1 cellular context compared by ENCODE assay signal in the genomic region with DNA sequence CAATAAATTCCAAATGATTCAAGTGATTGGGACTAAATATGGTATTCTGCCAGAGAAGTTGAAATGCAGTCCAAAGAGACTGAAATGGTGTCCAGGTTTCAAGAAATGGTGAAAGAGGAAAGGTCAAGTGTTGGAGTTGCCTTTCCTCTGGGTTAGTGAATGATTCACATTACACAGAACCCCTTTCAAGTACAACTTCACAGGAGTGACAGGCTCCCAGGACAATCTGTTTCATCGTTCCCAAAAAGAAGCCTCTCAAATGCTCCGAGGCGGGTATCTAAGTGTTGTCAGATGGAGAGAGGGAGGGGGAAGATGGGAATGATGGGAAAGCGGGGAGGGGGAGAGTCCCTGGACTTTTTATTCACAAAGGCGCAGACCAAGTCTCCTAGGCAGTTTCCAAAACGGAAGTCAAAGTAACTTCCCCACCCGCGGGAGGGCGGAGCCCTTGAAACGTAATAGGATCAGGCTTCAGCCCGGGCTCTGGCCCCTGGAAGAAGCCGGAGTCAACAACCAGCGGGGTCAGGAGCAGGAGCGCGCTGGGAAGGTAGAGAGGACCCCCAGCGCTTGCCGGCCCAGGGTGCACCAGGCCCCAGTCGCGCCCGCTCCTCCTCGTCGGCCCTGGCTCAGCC.
TF ChIP-seq lines count a peak whose summit lies in the region.

No MANE protein-coding gene starts in this region.

TF ChIP-seq in HepG2, 621 proteins besides CTCF, POLR2A, EP300 and RAD21 (continued from another document and continues in another):
- TF ChIP-seq, protein P1, sequence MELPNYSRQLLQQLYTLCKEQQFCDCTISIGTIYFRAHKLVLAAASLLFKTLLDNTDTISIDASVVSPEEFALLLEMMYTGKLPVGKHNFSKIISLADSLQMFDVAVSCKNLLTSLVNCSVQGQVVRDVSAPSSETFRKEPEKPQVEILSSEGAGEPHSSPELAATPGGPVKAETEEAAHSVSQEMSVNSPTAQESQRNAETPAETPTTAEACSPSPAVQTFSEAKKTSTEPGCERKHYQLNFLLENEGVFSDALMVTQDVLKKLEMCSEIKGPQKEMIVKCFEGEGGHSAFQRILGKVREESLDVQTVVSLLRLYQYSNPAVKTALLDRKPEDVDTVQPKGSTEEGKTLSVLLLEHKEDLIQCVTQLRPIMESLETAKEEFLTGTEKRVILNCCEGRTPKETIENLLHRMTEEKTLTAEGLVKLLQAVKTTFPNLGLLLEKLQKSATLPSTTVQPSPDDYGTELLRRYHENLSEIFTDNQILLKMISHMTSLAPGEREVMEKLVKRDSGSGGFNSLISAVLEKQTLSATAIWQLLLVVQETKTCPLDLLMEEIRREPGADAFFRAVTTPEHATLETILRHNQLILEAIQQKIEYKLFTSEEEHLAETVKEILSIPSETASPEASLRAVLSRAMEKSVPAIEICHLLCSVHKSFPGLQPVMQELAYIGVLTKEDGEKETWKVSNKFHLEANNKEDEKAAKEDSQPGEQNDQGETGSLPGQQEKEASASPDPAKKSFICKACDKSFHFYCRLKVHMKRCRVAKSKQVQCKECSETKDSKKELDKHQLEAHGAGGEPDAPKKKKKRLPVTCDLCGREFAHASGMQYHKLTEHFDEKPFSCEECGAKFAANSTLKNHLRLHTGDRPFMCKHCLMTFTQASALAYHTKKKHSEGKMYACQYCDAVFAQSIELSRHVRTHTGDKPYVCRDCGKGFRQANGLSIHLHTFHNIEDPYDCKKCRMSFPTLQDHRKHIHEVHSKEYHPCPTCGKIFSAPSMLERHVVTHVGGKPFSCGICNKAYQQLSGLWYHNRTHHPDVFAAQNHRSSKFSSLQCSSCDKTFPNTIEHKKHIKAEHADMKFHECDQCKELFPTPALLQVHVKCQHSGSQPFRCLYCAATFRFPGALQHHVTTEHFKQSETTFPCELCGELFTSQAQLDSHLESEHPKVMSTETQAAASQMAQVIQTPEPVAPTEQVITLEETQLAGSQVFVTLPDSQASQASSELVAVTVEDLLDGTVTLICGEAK (IDR thresholded peaks at IDR 0.05) = no peak
- TF ChIP-seq, protein P1 (CRISPR knock-in tag; IDR thresholded peaks at IDR 0.05) = peak; percentile 29
- TF ChIP-seq, protein P2, sequence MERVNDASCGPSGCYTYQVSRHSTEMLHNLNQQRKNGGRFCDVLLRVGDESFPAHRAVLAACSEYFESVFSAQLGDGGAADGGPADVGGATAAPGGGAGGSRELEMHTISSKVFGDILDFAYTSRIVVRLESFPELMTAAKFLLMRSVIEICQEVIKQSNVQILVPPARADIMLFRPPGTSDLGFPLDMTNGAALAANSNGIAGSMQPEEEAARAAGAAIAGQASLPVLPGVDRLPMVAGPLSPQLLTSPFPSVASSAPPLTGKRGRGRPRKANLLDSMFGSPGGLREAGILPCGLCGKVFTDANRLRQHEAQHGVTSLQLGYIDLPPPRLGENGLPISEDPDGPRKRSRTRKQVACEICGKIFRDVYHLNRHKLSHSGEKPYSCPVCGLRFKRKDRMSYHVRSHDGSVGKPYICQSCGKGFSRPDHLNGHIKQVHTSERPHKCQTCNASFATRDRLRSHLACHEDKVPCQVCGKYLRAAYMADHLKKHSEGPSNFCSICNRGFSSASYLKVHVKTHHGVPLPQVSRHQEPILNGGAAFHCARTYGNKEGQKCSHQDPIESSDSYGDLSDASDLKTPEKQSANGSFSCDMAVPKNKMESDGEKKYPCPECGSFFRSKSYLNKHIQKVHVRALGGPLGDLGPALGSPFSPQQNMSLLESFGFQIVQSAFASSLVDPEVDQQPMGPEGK (CRISPR knock-in tag; IDR thresholded peaks at IDR 0.05) = 0 out of 2 replicates have a peak, but pooled peaks have one; percentile 32
- TF ChIP-seq SMYD3 (CRISPR knock-in tag; IDR thresholded peaks at IDR 0.05) = no peak
- TF ChIP-seq, protein P3, sequence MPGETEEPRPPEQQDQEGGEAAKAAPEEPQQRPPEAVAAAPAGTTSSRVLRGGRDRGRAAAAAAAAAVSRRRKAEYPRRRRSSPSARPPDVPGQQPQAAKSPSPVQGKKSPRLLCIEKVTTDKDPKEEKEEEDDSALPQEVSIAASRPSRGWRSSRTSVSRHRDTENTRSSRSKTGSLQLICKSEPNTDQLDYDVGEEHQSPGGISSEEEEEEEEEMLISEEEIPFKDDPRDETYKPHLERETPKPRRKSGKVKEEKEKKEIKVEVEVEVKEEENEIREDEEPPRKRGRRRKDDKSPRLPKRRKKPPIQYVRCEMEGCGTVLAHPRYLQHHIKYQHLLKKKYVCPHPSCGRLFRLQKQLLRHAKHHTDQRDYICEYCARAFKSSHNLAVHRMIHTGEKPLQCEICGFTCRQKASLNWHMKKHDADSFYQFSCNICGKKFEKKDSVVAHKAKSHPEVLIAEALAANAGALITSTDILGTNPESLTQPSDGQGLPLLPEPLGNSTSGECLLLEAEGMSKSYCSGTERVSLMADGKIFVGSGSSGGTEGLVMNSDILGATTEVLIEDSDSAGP (CRISPR knock-in tag; IDR thresholded peaks at IDR 0.05; ENCODE audit: borderline replicate concordance) = no peak
- TF ChIP-seq, protein P4, sequence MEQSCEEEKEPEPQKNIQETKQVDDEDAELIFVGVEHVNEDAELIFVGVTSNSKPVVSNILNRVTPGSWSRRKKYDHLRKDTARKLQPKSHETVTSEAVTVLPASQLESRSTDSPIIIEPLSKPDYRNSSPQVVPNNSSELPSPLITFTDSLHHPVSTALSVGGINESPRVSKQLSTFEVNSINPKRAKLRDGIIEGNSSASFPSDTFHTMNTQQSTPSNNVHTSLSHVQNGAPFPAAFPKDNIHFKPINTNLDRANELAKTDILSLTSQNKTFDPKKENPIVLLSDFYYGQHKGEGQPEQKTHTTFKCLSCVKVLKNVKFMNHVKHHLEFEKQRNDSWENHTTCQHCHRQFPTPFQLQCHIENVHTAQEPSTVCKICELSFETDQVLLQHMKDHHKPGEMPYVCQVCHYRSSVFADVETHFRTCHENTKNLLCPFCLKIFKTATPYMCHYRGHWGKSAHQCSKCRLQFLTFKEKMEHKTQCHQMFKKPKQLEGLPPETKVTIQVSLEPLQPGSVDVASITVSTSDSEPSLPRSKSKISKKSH (CRISPR knock-in tag; IDR thresholded peaks at IDR 0.05; ENCODE audit: borderline replicate concordance) = 0 out of 2 replicates have a peak, but pooled peaks have one; percentile 20
- TF ChIP-seq ZNF17 (CRISPR knock-in tag; IDR thresholded peaks at IDR 0.05) = no peak
- TF ChIP-seq, protein P5, sequence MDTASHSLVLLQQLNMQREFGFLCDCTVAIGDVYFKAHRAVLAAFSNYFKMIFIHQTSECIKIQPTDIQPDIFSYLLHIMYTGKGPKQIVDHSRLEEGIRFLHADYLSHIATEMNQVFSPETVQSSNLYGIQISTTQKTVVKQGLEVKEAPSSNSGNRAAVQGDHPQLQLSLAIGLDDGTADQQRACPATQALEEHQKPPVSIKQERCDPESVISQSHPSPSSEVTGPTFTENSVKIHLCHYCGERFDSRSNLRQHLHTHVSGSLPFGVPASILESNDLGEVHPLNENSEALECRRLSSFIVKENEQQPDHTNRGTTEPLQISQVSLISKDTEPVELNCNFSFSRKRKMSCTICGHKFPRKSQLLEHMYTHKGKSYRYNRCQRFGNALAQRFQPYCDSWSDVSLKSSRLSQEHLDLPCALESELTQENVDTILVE (CRISPR knock-in tag; IDR thresholded peaks at IDR 0.05) = peak; percentile 62; the same call in 1 of the 2 replicates
- TF ChIP-seq, protein P6, sequence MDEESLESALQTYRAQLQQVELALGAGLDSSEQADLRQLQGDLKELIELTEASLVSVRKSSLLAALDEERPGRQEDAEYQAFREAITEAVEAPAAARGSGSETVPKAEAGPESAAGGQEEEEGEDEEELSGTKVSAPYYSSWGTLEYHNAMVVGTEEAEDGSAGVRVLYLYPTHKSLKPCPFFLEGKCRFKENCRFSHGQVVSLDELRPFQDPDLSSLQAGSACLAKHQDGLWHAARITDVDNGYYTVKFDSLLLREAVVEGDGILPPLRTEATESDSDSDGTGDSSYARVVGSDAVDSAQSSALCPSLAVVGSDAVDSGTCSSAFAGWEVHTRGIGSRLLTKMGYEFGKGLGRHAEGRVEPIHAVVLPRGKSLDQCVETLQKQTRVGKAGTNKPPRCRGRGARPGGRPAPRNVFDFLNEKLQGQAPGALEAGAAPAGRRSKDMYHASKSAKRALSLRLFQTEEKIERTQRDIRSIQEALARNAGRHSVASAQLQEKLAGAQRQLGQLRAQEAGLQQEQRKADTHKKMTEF (CRISPR knock-in tag; IDR thresholded peaks at IDR 0.05) = no peak
- 0 out of 2 replicates have a peak, but pooled peaks have one; percentile 15 for TF ChIP-seq ZNF552 (CRISPR knock-in tag; IDR thresholded peaks at IDR 0.05; ENCODE audit: borderline replicate concordance)
- TF ChIP-seq, protein P7, sequence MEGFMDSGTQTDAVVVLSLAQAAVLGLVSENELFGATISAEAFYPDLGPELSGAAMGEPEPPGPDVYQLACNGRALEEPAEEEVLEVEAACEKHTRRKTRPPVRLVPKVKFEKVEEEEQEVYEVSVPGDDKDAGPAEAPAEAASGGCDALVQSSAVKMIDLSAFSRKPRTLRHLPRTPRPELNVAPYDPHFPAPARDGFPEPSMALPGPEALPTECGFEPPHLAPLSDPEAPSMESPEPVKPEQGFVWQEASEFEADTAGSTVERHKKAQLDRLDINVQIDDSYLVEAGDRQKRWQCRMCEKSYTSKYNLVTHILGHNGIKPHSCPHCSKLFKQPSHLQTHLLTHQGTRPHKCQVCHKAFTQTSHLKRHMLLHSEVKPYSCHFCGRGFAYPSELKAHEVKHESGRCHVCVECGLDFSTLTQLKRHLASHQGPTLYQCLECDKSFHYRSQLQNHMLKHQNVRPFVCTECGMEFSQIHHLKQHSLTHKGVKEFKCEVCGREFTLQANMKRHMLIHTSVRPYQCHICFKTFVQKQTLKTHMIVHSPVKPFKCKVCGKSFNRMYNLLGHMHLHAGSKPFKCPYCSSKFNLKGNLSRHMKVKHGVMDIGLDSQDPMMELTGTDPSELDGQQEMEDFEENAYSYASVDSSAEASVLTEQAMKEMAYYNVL (CRISPR knock-in tag; IDR thresholded peaks at IDR 0.05; ENCODE audit: borderline replicate concordance) = 0 out of 2 replicates have a peak, but pooled peaks have one; percentile 12
- peak; percentile 79 for TF ChIP-seq ELF3 (CRISPR knock-in tag; IDR thresholded peaks at IDR 0.05)
- TF ChIP-seq ZSCAN20 (CRISPR knock-in tag; IDR thresholded peaks at IDR 0.05; ENCODE audit: borderline replicate concordance) = peak; percentile 42; the same call in 1 of the 2 replicates
- TF ChIP-seq, protein P8, sequence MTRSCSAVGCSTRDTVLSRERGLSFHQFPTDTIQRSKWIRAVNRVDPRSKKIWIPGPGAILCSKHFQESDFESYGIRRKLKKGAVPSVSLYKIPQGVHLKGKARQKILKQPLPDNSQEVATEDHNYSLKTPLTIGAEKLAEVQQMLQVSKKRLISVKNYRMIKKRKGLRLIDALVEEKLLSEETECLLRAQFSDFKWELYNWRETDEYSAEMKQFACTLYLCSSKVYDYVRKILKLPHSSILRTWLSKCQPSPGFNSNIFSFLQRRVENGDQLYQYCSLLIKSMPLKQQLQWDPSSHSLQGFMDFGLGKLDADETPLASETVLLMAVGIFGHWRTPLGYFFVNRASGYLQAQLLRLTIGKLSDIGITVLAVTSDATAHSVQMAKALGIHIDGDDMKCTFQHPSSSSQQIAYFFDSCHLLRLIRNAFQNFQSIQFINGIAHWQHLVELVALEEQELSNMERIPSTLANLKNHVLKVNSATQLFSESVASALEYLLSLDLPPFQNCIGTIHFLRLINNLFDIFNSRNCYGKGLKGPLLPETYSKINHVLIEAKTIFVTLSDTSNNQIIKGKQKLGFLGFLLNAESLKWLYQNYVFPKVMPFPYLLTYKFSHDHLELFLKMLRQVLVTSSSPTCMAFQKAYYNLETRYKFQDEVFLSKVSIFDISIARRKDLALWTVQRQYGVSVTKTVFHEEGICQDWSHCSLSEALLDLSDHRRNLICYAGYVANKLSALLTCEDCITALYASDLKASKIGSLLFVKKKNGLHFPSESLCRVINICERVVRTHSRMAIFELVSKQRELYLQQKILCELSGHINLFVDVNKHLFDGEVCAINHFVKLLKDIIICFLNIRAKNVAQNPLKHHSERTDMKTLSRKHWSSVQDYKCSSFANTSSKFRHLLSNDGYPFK (CRISPR knock-in tag; IDR thresholded peaks at IDR 0.05; ENCODE audit: borderline replicate concordance) = no peak
- no peak for TF ChIP-seq TSC22D2 (CRISPR knock-in tag; IDR thresholded peaks at IDR 0.05; ENCODE audit: borderline replicate concordance)
- no peak for TF ChIP-seq ZNF782 (CRISPR knock-in tag; IDR thresholded peaks at IDR 0.05; ENCODE audit: borderline replicate concordance)
- TF ChIP-seq NCOA2 (CRISPR knock-in tag; IDR thresholded peaks at IDR 0.05) = no peak
- TF ChIP-seq ETV5 (CRISPR knock-in tag; IDR thresholded peaks at IDR 0.05; ENCODE audit: borderline replicate concordance) = peak; percentile 71; the same call in 1 of the 2 replicates
- TF ChIP-seq POLR2G (IDR thresholded peaks at IDR 0.05; ENCODE audit: low read depth, low read length) = peak; percentile 90
- TF ChIP-seq, protein P9, sequence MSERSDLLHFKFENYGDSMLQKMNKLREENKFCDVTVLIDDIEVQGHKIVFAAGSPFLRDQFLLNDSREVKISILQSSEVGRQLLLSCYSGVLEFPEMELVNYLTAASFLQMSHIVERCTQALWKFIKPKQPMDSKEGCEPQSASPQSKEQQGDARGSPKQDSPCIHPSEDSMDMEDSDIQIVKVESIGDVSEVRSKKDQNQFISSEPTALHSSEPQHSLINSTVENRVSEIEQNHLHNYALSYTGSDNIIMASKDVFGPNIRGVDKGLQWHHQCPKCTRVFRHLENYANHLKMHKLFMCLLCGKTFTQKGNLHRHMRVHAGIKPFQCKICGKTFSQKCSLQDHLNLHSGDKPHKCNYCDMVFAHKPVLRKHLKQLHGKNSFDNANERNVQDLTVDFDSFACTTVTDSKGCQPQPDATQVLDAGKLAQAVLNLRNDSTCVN (CRISPR knock-in tag; IDR thresholded peaks at IDR 0.05; ENCODE audit: borderline replicate concordance) = 0 out of 2 replicates have a peak, but pooled peaks have one; percentile 31
- peak; percentile 3; the same call in 1 of the 2 replicates for TF ChIP-seq TOPORS (CRISPR knock-in tag; IDR thresholded peaks at IDR 0.05)
- TF ChIP-seq POLR2AphosphoS5 (IDR thresholded peaks at IDR 0.05; ENCODE audit: low read depth, low read length) = peak; percentile 86
